ENCODE assay signal across 8 cellular contexts in genomic region chr2:168118733-168119518, GRCh38.
DNase-seq lines count a peak whose midpoint lies in the region; ATAC-seq, FAIRE-seq and TF ChIP-seq lines count a peak whose summit lies in the region.

No MANE protein-coding gene starts in this region.

- peak overlapping the region; percentile 37 for H3K27ac ChIP-seq in Karpas-422 (ENCODE audit: low read length)
- H3K27ac ChIP-seq in Peyer's patch: no peak overlapping the region

- peak; percentile 63 for ATAC-seq in GM21576 (IDR thresholded peaks at IDR 0.05; ENCODE audit: unreplicated experiment)

- peaks cover 26% of the 10 kb centered on the region; the same call in 1 of the 2 replicates for H3K79me2 ChIP-seq in Karpas-422 (ENCODE audit: low read length)

- TF ChIP-seq POLR2A in Peyer's patch (IDR thresholded peaks at IDR 0.05): no peak
- no peak for TF ChIP-seq POLR2A in GM12891 (IDR thresholded peaks at IDR 0.05; ENCODE audit: low read depth, low read length)

- H3K9me3 ChIP-seq in Karpas-422 (ENCODE audit: low read length): no peaks in the 10 kb centered on the region
- no peaks in the 10 kb centered on the region for H3K9me3 ChIP-seq in Peyer's patch

- peak overlapping the region; percentile 24 for H3K4me2 ChIP-seq in Karpas-422 (ENCODE audit: low read depth, low read length, poor library complexity, severe bottlenecking)

- H3K27me3 ChIP-seq in Karpas-422 (ENCODE audit: low read length): no peaks in the 10 kb centered on the region
- no peaks in the 10 kb centered on the region for H3K27me3 ChIP-seq in Peyer's patch

- no peak overlapping the region for H3K9ac ChIP-seq in Karpas-422 (ENCODE audit: low read length)

- H3K4me3 ChIP-seq in Karpas-422 (ENCODE audit: low read length): no peak overlapping the region
- no peak overlapping the region for H3K4me3 ChIP-seq in Peyer's patch

- H3K4me1 ChIP-seq in Karpas-422 (ENCODE audit: low read length): peaks cover 15% of the 10 kb centered on the region
- no peaks in the 10 kb centered on the region for H3K4me1 ChIP-seq in Peyer's patch

- TF ChIP-seq CTCF in Peyer's patch (IDR thresholded peaks at IDR 0.05): peak in 5 of 6 experiments; percentile 36 to 71 (median 69)

- H3K36me3 ChIP-seq in Karpas-422 (ENCODE audit: insufficient read depth, low read length) (peaks cover 11% of the 10 kb centered on the region), Peyer's patch (peaks cover 0 to 22% (median 0%) of the 10 kb centered on the region in 3 donors)

- peak; percentile 52 for DNase-seq in NCI-H510A treated with DMSO at 0.1 percent for 48 hours (lab: John Stamatoyannopoulos, UW)
- DNase-seq in NCI-H510A (lab: John Stamatoyannopoulos, UW): no peak
- DNase-seq in Karpas-422: peak; percentile 94
- DNase-seq in Peyer's patch: no peak
- DNase-seq in ecto neural progenitor cell (ENCODE audit: low spot score): peak; percentile 48
- DNase-seq in midbrain (lab: John Stamatoyannopoulos, UW): peak; percentile 86
- DNase-seq in GM12891 (ENCODE audit: insufficient read length, low spot score): no peak

- H4K20me1 ChIP-seq in Karpas-422 (ENCODE audit: insufficient read depth, low read depth, low read length): no peaks in the 10 kb centered on the region

- FAIRE-seq in GM12891 (lab: Jason Lieb, UNC): no peak

- H2AFZ ChIP-seq in Karpas-422 (ENCODE audit: low read length): no peak overlapping the region; the same call in 1 of the 2 replicates

- no peaks in the 10 kb centered on the region for H3K9me2 ChIP-seq in Karpas-422 (replicated peaks; ENCODE audit: insufficient read depth, low read length)

TF ChIP-seq in GM12891, 5 proteins besides CTCF, POLR2A, EP300 and RAD21:
- TF ChIP-seq POLR2AphosphoS5 (IDR thresholded peaks at IDR 0.05; ENCODE audit: low read depth, low read length) (no peak), TAF1 (IDR thresholded peaks at IDR 0.05; ENCODE audit: low read depth, low read length) (no peak), SPI1 (IDR thresholded peaks at IDR 0.05; ENCODE audit: low read depth, low read length) (no peak), POU2F2 (IDR thresholded peaks at IDR 0.05; ENCODE audit: low read depth, low read length) (no peak), PAX5 (IDR thresholded peaks at IDR 0.05; ENCODE audit: insufficient read depth, low read length, severe bottlenecking) (no peak)
TF ChIP-seq in GM12891: peak in this region for 0.

Comparison
In these comparisons a context has a peak if more than half of its experiments do, and no peak if none do; other contexts are left out.
1. DNase-seq: peak in NCI-H510A treated with DMSO at 0.1 percent for 48 hours (single experiment), Karpas-422 (single experiment), ecto neural progenitor cell (single experiment) and midbrain (single experiment); none in NCI-H510A (single experiment), Peyer's patch (0 of 3) and GM12891 (single experiment).